1 cellular context compared by ENCODE assay signal in the genomic region with DNA sequence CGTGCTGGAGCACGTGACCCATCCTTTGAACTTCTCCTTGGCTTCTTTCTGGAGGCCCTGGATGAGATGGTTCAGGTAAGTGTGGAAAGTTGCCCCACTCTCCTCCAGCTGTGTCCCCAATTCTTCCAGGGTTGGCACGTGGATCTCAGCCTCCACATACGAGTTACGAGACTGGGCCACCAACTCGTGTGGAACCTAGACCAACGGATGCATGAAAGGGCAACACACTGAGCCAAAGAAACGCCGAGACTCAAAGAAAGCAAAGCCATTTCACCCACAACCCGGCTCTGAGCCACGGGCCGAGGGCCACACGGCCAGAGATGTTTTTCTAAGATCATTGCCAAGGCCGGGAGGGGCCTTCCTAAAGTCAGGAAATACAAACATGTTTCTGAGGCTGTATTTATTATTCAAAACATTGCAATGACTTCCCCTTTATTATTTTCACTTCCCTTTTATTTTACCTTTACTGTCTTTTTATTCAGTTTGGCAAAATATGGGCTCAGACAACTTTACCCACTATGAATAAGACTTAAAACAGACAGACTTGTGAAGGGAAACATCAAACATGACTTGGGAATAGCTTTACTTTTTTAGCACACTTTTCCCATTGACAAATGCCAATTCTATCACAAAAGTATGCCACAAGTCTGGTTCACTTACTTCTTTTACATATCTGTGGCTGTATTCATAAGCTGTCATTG.
TF ChIP-seq lines count a peak whose summit lies in the region.

No MANE protein-coding gene starts in this region.

TF ChIP-seq in GM23338, 12 proteins besides CTCF, POLR2A, EP300 and RAD21:
- TF ChIP-seq, protein P1, sequence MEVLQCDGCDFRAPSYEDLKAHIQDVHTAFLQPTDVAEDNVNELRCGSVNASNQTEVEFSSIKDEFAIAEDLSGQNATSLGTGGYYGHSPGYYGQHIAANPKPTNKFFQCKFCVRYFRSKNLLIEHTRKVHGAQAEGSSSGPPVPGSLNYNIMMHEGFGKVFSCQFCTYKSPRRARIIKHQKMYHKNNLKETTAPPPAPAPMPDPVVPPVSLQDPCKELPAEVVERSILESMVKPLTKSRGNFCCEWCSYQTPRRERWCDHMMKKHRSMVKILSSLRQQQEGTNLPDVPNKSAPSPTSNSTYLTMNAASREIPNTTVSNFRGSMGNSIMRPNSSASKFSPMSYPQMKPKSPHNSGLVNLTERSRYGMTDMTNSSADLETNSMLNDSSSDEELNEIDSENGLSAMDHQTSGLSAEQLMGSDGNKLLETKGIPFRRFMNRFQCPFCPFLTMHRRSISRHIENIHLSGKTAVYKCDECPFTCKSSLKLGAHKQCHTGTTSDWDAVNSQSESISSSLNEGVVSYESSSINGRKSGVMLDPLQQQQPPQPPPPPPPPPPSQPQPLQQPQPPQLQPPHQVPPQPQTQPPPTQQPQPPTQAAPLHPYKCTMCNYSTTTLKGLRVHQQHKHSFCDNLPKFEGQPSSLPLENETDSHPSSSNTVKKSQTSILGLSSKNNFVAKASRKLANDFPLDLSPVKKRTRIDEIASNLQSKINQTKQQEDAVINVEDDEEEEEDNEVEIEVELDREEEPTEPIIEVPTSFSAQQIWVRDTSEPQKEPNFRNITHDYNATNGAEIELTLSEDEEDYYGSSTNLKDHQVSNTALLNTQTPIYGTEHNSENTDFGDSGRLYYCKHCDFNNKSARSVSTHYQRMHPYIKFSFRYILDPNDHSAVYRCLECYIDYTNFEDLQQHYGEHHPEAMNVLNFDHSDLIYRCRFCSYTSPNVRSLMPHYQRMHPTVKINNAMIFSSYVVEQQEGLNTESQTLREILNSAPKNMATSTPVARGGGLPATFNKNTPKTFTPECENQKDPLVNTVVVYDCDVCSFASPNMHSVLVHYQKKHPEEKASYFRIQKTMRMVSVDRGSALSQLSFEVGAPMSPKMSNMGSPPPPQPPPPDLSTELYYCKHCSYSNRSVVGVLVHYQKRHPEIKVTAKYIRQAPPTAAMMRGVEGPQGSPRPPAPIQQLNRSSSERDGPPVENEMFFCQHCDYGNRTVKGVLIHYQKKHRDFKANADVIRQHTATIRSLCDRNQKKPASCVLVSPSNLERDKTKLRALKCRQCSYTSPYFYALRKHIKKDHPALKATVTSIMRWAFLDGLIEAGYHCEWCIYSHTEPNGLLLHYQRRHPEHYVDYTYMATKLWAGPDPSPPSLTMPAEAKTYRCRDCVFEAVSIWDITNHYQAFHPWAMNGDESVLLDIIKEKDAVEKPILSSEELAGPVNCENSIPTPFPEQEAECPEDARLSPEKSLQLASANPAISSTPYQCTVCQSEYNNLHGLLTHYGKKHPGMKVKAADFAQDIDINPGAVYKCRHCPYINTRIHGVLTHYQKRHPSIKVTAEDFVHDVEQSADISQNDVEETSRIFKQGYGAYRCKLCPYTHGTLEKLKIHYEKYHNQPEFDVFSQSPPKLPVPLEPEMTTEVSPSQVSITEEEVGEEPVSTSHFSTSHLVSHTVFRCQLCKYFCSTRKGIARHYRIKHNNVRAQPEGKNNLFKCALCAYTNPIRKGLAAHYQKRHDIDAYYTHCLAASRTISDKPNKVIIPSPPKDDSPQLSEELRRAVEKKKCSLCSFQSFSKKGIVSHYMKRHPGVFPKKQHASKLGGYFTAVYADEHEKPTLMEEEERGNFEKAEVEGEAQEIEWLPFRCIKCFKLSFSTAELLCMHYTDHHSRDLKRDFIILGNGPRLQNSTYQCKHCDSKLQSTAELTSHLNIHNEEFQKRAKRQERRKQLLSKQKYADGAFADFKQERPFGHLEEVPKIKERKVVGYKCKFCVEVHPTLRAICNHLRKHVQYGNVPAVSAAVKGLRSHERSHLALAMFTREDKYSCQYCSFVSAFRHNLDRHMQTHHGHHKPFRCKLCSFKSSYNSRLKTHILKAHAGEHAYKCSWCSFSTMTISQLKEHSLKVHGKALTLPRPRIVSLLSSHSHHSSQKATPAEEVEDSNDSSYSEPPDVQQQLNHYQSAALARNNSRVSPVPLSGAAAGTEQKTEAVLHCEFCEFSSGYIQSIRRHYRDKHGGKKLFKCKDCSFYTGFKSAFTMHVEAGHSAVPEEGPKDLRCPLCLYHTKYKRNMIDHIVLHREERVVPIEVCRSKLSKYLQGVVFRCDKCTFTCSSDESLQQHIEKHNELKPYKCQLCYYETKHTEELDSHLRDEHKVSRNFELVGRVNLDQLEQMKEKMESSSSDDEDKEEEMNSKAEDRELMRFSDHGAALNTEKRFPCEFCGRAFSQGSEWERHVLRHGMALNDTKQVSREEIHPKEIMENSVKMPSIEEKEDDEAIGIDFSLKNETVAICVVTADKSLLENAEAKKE (CRISPR knock-in tag; IDR thresholded peaks at IDR 0.05): no peak
- no peak for TF ChIP-seq NANOG (IDR thresholded peaks at IDR 0.05; ENCODE audit: borderline replicate concordance)
- no peak for TF ChIP-seq JUNB (IDR thresholded peaks at IDR 0.05; ENCODE audit: unreplicated experiment)
- no peak for TF ChIP-seq EZH2 (IDR thresholded peaks at IDR 0.05; ENCODE audit: low read depth, unreplicated experiment)
- no peak for TF ChIP-seq ZNF331 (CRISPR knock-in tag; IDR thresholded peaks at IDR 0.05; ENCODE audit: low read depth)
- TF ChIP-seq CREB1 (CRISPR knock-in tag; IDR thresholded peaks at IDR 0.05; ENCODE audit: low read depth): no peak
- no peak for TF ChIP-seq ETS1 (IDR thresholded peaks at IDR 0.05)
- TF ChIP-seq EZH2phosphoT487 (IDR thresholded peaks at IDR 0.05; ENCODE audit: unreplicated experiment): no peak
- no peak for TF ChIP-seq ZNF114 (CRISPR knock-in tag; IDR thresholded peaks at IDR 0.05)
- TF ChIP-seq STAT1 (IDR thresholded peaks at IDR 0.05; ENCODE audit: unreplicated experiment): no peak
- TF ChIP-seq POLR2AphosphoS5 (IDR thresholded peaks at IDR 0.05; ENCODE audit: low read depth): no peak
- TF ChIP-seq, protein P2, sequence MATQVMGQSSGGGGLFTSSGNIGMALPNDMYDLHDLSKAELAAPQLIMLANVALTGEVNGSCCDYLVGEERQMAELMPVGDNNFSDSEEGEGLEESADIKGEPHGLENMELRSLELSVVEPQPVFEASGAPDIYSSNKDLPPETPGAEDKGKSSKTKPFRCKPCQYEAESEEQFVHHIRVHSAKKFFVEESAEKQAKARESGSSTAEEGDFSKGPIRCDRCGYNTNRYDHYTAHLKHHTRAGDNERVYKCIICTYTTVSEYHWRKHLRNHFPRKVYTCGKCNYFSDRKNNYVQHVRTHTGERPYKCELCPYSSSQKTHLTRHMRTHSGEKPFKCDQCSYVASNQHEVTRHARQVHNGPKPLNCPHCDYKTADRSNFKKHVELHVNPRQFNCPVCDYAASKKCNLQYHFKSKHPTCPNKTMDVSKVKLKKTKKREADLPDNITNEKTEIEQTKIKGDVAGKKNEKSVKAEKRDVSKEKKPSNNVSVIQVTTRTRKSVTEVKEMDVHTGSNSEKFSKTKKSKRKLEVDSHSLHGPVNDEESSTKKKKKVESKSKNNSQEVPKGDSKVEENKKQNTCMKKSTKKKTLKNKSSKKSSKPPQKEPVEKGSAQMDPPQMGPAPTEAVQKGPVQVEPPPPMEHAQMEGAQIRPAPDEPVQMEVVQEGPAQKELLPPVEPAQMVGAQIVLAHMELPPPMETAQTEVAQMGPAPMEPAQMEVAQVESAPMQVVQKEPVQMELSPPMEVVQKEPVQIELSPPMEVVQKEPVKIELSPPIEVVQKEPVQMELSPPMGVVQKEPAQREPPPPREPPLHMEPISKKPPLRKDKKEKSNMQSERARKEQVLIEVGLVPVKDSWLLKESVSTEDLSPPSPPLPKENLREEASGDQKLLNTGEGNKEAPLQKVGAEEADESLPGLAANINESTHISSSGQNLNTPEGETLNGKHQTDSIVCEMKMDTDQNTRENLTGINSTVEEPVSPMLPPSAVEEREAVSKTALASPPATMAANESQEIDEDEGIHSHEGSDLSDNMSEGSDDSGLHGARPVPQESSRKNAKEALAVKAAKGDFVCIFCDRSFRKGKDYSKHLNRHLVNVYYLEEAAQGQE (IDR thresholded peaks at IDR 0.05; ENCODE audit: unreplicated experiment): no peak
